1 cellular context compared by ENCODE assay signal in genomic region chr11:41578421-41579047, GRCh38.
TF ChIP-seq lines count a peak whose summit lies in the region.

No MANE protein-coding gene starts in this region.

TF ChIP-seq in WTC11, 78 proteins besides CTCF, POLR2A, EP300 and RAD21 (continued from another document):
- no peak for TF ChIP-seq FOXP4 (CRISPR knock-in tag; IDR thresholded peaks at IDR 0.05)
- no peak for TF ChIP-seq ZNF416 (CRISPR knock-in tag; IDR thresholded peaks at IDR 0.05)
- TF ChIP-seq TEAD4 (CRISPR knock-in tag; IDR thresholded peaks at IDR 0.05): no peak
- TF ChIP-seq ZMAT4 (CRISPR knock-in tag; IDR thresholded peaks at IDR 0.05): no peak
- no peak for TF ChIP-seq ZNF396 (CRISPR knock-in tag; IDR thresholded peaks at IDR 0.05; ENCODE audit: borderline replicate concordance)
TF ChIP-seq in WTC11: peak in this region for 0.
